15 cellular contexts compared by ENCODE assay signal in the genomic region with DNA sequence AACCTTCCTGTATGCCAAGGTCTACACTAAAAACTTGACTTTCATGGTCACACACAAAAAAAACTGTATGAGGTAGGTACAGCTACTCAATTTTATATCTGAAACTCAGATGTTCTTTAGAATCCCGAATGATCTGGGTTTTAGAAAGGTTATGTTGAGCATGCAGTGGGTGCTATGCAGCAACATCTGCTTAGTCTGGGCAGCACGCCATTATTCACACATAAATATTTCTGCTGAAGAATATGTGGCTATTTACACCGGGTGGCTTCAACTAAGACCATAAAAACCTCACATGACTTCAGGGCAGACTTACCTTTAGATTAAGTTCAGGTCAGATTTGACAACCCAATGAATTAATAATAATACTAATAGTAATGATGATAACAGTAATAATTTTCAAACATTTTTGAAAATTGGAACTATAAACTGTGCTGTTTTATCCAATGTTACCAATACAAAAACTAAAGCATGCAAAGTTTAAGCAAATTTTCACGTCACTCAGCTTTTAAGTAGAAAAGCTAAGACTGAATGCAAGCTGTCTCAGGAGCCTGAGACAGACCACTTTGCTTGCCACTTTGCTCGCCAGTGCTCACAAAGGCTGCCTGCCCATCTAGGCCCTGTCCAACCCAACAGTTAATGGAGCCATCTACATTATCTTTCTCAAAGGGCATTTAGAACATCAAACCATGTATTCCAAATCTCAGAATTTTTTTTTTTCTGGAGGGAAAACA.
DNase-seq lines count a peak whose midpoint lies in the region; FAIRE-seq lines count a peak whose summit lies in the region.
"Had no signal": no experiment of that assay in that cellular context is flagged by ENCODE, and none has a peak within 500 bp of the region (broad histone marks: within the 10 kb centered on the region; RNA-seq: fewer than 3 reads in every experiment).

No MANE protein-coding gene starts in this region.

- no peaks in the 10 kb centered on the region for H3F3A ChIP-seq in GM23248 (ENCODE audit: insufficient read depth)

- H3K4me3 ChIP-seq in GM23248 = no peak overlapping the region
- H3K4me3 ChIP-seq: GM23338 had no signal

- no peak overlapping the region for H3K27ac ChIP-seq in GM23248

- no peak overlapping the region for H2AFZ ChIP-seq in GM23248

- no peaks in the 10 kb centered on the region for H3K4me1 ChIP-seq in GM23248 (ENCODE audit: insufficient read depth)

- H3K36me3 ChIP-seq in GM23248 (ENCODE audit: low read depth) = no peaks in the 10 kb centered on the region

- H4K20me1 ChIP-seq in GM23248 (ENCODE audit: insufficient read depth) = no peaks in the 10 kb centered on the region

- H3K27me3 ChIP-seq in GM23248 (replicated peaks; ENCODE audit: insufficient read depth) = no peaks in the 10 kb centered on the region

- H3K4me2 ChIP-seq in GM23248 (ENCODE audit: unreplicated experiment) = no peak overlapping the region
- H3K4me2 ChIP-seq: GM23338 had no signal

- DNase-seq in DMS 273 treated with DMSO at 0.1 percent for 48 hours (lab: John Stamatoyannopoulos, UW) (peak; percentile 46), EH (ENCODE audit: low read depth) (peak; percentile 6), NCI-H2029 treated with DMSO at 0.1 percent for 48 hours (lab: John Stamatoyannopoulos, UW) (peak; percentile 48), D341Med (ENCODE audit: low spot score) (no peak), GM23248 (no peak)
- no peak for DNase-seq in activated CD4-positive, alpha-beta T cell treated with anti-CD3 and anti-CD28 coated beads, Interleukin-2, amount 50 U/mL, for 1 hour
- DNase-seq: C1 segment of cervical spinal cord, DND-41, GF-D8, NCI-H187, NCI-H82, SIG-M5 had no signal

- H3K9me2 ChIP-seq in GM23248 (ENCODE audit: insufficient read depth) = no peaks in the 10 kb centered on the region

- no peaks in the 10 kb centered on the region for H3K9me3 ChIP-seq in GM23248 (ENCODE audit: low read depth)

- WGBS in GM23248 (ENCODE audit: low coverage in 1 of 2, low lambda C conversion rate in 2 of 2, missing lambda C conversion rate in 2 of 2), 2 experiments = 6 to 8% methylated on average over 5 of the region's 5 CpGs

- no peaks in the 10 kb centered on the region for H3K79me2 ChIP-seq in GM23248 (ENCODE audit: insufficient read depth)

- H3K9ac ChIP-seq in GM23248 = no peak overlapping the region

- peak; percentile 76 for FAIRE-seq in endometrium (lab: Jason Lieb, UNC)
- FAIRE-seq: RCC 7860 had no signal

- in situ Hi-C loops in GM23248 (cut with MboI) = no loop called here

Comparison
In these comparisons a context has a peak if more than half of its experiments do, and no peak if none do; other contexts are left out.
1. DNase-seq: peak in DMS 273 treated with DMSO at 0.1 percent for 48 hours (single experiment), EH (single experiment) and NCI-H2029 treated with DMSO at 0.1 percent for 48 hours (single experiment); none in D341Med (single experiment), activated CD4-positive, alpha-beta T cell treated with anti-CD3 and anti-CD28 coated beads, Interleukin-2, amount 50 U/mL, for 1 hour (single experiment) and GM23248 (single experiment).